Comparison of ENCODE assay signal across 20 cellular contexts in the genomic region with DNA sequence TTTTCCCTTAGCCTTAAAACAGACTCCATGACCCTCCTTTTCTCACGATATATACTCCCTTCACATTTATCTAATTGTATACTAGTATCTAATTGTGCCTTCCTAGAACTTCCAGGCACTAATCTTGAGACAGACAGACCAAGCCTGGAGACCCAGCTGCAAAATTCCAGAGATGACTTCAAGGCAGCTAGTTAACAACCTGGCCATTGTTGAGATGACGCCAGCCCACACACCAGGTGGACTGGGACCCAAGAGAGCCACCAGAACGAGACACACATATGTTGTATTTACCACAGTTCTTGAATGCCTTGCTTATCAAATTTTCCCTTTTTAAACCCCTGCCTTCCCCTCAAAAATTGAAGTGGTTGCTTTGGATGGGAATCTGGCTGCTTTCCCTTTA. TPM values are rescaled to one million over a fixed set of nuclear protein-coding genes. Genes with fewer than 3 reads are reported as not detected.
"Had no signal": no experiment of that assay in that cellular context is flagged by ENCODE, and none has a peak within 500 bp of the region (broad histone marks: within the 10 kb centered on the region; RNA-seq: fewer than 3 reads in every experiment).

No MANE protein-coding gene starts in this region.

- ATAC-seq: esophagus mucosa; heart left ventricle; natural killer cell; right cardiac atrium; stimulated activated naive CD8-positive, alpha-beta T cell treated with anti-CD3 and anti-CD28 coated beads, Interleukin-15, Interleukin-2, amounts not matched to agents 100 U/mL and 50 U/mL, for 24 hours had no signal

- H3K4me1 Mint-ChIP-seq: natural killer cell had no signal

- DNase-seq: cortex of kidney; dorsolateral prefrontal cortex; effector CD8-positive, alpha-beta T cell; heart left ventricle; hippocampal formation; kidney glomerular epithelial cell; natural killer cell; nucleus accumbens; ovary; right cardiac atrium; small intestine; stimulated activated CD4-positive, alpha-beta T cell treated with anti-CD3 and anti-CD28 coated beads, Interleukin-12 subunit alpha, Interleukin-12 subunit beta, amount 100 ng/mL, for 4 hours; stimulated activated CD4-positive, alpha-beta T cell treated with anti-CD3 and anti-CD28 coated beads, Interleukin-2, amount 100 ng/mL, for 48 hours; stimulated activated naive CD8-positive, alpha-beta T cell treated with anti-CD3 and anti-CD28 coated beads, Interleukin-15, Interleukin-2, amounts not matched to agents 100 U/mL and 50 U/mL, for 24 hours; upper lobe of left lung; uterus had no signal

- H3K36me3 Mint-ChIP-seq: mesothelial cell of epicardium, natural killer cell, neural progenitor cell had no signal

- H3K9me3 Mint-ChIP-seq: mesothelial cell of epicardium, natural killer cell, neural progenitor cell had no signal

- H3K4me3 Mint-ChIP-seq: mesothelial cell of epicardium, natural killer cell, neural progenitor cell had no signal

- H3K27ac Mint-ChIP-seq: natural killer cell, neural progenitor cell had no signal

RNA-seq across cellular contexts. Expression of a gene that starts 49.5 kb away (rescaled TPM):
- total RNA-seq: posterior vena cava had no signal
